Comparison of ENCODE assay signal across 12 cellular contexts in genomic region chr12:103181366-103182152, GRCh38.
DNase-seq lines count a peak whose midpoint lies in the region; ATAC-seq and TF ChIP-seq lines count a peak whose summit lies in the region.
"Had no signal": no experiment of that assay in that cellular context is flagged by ENCODE, and none has a peak within 500 bp of the region (broad histone marks: within the 10 kb centered on the region; RNA-seq: fewer than 3 reads in every experiment).

No MANE protein-coding gene starts in this region.

- no peaks in the 10 kb centered on the region for H3K4me1 Mint-ChIP-seq in activated T-helper 17 cell treated with anti-CD3 and anti-CD28 coated beads, Interleukin-2, amount 50 U/mL, for 72 hours
- no peaks in the 10 kb centered on the region for H3K4me1 Mint-ChIP-seq in glutamatergic neuron (ENCODE audit: low read depth, unreplicated experiment)
- H3K4me1 Mint-ChIP-seq: CD8-positive, alpha-beta memory T cell had no signal

- no peak for TF ChIP-seq CTCF in glutamatergic neuron (IDR thresholded peaks at IDR 0.05; ENCODE audit: partially characterized antibody, unreplicated experiment)

- DNase-seq in NAMALWA (ENCODE audit: low spot score), result peak; percentile 4
- DNase-seq in inferior parietal cortex (ENCODE audit: extremely low spot score), result no peak
- no peak for DNase-seq in DMS79 (lab: John Stamatoyannopoulos, UW)
- no peak for DNase-seq in glutamatergic neuron
- DNase-seq: activated CD4-positive, alpha-beta T cell treated with anti-CD3 and anti-CD28 coated beads, Interleukin-2, amount 50 U/mL, for 1 hour; CD8-positive, alpha-beta memory T cell had no signal

- peaks cover 7% of the 10 kb centered on the region for H3K27me3 Mint-ChIP-seq in activated T-helper 17 cell treated with anti-CD3 and anti-CD28 coated beads, Interleukin-2, amount 50 U/mL, for 72 hours
- peaks cover 3% of the 10 kb centered on the region for H3K27me3 Mint-ChIP-seq in glutamatergic neuron (ENCODE audit: unreplicated experiment)
- H3K27me3 Mint-ChIP-seq: type B pancreatic cell had no signal

- H3K27ac Mint-ChIP-seq in activated T-helper 17 cell treated with anti-CD3 and anti-CD28 coated beads, Interleukin-2, amount 50 U/mL, for 72 hours, result no peak overlapping the region
- H3K27ac Mint-ChIP-seq in glutamatergic neuron (ENCODE audit: unreplicated experiment), result no peak overlapping the region
- H3K27ac Mint-ChIP-seq: activated naive CD4-positive, alpha-beta T cell treated with anti-CD3 and anti-CD28 coated beads, Interleukin-2, amount 50 U/mL, for 72 hours; CD8-positive, alpha-beta memory T cell; type B pancreatic cell had no signal

- H3K36me3 Mint-ChIP-seq in activated T-helper 17 cell treated with anti-CD3 and anti-CD28 coated beads, Interleukin-2, amount 50 U/mL, for 72 hours (ENCODE audit: low read depth), result no peaks in the 10 kb centered on the region
- H3K36me3 Mint-ChIP-seq in glutamatergic neuron (ENCODE audit: unreplicated experiment), result no peaks in the 10 kb centered on the region
- H3K36me3 Mint-ChIP-seq: activated naive CD4-positive, alpha-beta T cell treated with anti-CD3 and anti-CD28 coated beads, Interleukin-2, amount 50 U/mL, for 72 hours; CD8-positive, alpha-beta memory T cell; type B pancreatic cell had no signal

- peaks cover 12% of the 10 kb centered on the region for H3K9me3 Mint-ChIP-seq in activated T-helper 17 cell treated with anti-CD3 and anti-CD28 coated beads, Interleukin-2, amount 50 U/mL, for 72 hours
- H3K9me3 Mint-ChIP-seq in glutamatergic neuron (ENCODE audit: unreplicated experiment), result peaks cover 2% of the 10 kb centered on the region

- peak; percentile 87 for ATAC-seq in GM18520 (IDR thresholded peaks at IDR 0.05; ENCODE audit: unreplicated experiment)
- peak; percentile 94 for ATAC-seq in GM21381 (IDR thresholded peaks at IDR 0.05; ENCODE audit: unreplicated experiment)
- ATAC-seq in HG03045 (IDR thresholded peaks at IDR 0.05; ENCODE audit: unreplicated experiment), result peak; percentile 66
- no peak for ATAC-seq in activated T-helper 17 cell treated with anti-CD3 and anti-CD28 coated beads, Interleukin-2, amount 50 U/mL, for 72 hours (replicated peaks)
- ATAC-seq: activated naive CD4-positive, alpha-beta T cell treated with anti-CD3 and anti-CD28 coated beads, Interleukin-2, amount 50 U/mL, for 72 hours had no signal

- no peak overlapping the region for H3K4me3 Mint-ChIP-seq in activated T-helper 17 cell treated with anti-CD3 and anti-CD28 coated beads, Interleukin-2, amount 50 U/mL, for 72 hours
- H3K4me3 Mint-ChIP-seq in glutamatergic neuron (ENCODE audit: unreplicated experiment), result no peak overlapping the region
- H3K4me3 Mint-ChIP-seq: CD8-positive, alpha-beta memory T cell; type B pancreatic cell had no signal
